8 cellular contexts compared by ENCODE assay signal in the genomic region with DNA sequence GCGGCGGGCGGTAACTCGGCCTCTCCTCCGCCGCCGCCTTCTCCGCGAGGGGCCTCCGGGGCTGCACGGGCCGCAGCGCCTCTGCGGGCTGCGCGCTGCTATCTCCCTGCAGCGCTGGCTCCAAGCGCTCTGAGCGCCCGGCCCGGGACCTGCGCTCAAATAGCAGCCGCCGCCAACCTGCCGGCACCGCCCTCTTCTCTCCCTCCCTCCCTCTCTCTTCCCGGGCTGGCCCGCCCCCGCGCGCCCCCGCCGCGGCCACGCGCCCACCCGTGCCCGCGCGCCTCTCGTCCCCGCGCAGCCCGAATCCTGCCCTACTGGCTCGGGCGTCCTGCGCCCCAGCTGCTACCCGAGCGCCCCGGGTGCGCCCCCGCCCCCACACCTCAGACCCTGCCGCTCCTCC. TPM values are rescaled to one million over a fixed set of nuclear protein-coding genes. Genes with fewer than 3 reads are reported as not detected.
DNase-seq lines count a peak whose midpoint lies in the region; ATAC-seq, FAIRE-seq and TF ChIP-seq lines count a peak whose summit lies in the region.

CACNA2D2 (minus strand) TSS at position 131 of the 400 bp plus-strand sequence. CDS start 211 bp downstream, outside the sequence.

- under 1% methylated on average over 53 of the region's 53 CpGs for WGBS in right cardiac atrium

- no peaks in the 10 kb centered on the region for H3K9me3 ChIP-seq in PC-3 (ENCODE audit: low read length)
- no peaks in the 10 kb centered on the region for H3K9me3 ChIP-seq in right cardiac atrium (ENCODE audit: control insufficient read depth, low read length)

- TF ChIP-seq CTCF in GM23338 (conservative IDR thresholded peaks at IDR 0.05; ENCODE audit: low read depth in 2 of 2) (no peak), PC-3 (conservative IDR thresholded peaks at IDR 0.05; ENCODE audit: low read depth, low read length) (no peak)

- H3K9me3 Mint-ChIP-seq in GM23338 = no peaks in the 10 kb centered on the region; the same call in 2 of the 3 replicates

- peak; percentile 77 for DNase-seq in GM23338 (ENCODE audit: low spot score)
- peak; percentile 54 for DNase-seq in PC-3
- peak; percentile 54 for DNase-seq in activated naive CD4-positive, alpha-beta T cell treated with Interleukin-2 at 50 U/mL for 16 hours
- DNase-seq in right cardiac atrium = peak; percentile 74 to 91 (median 90)
- peak; percentile 94 for DNase-seq in urothelium cell line (ENCODE audit: low spot score)

- POLR2A ChIA-PET in PC-3 (lab: Charles Lee; ENCODE audit: unreplicated experiment) = no interaction called here

- H3K79me2 ChIP-seq in GM23338 (replicated peaks; ENCODE audit: insufficient read depth) (no peaks in the 10 kb centered on the region), PC-3 (ENCODE audit: low read length) (no peaks in the 10 kb centered on the region)

- H3K27me3 ChIP-seq in GM23338 (ENCODE audit: insufficient read depth) (peaks cover 52% of the 10 kb centered on the region), PC-3 (ENCODE audit: low read length) (peaks cover 27% of the 10 kb centered on the region), right cardiac atrium (ENCODE audit: control insufficient read depth, insufficient read depth) (no peaks in the 10 kb centered on the region), rectal smooth muscle tissue (ENCODE audit: control insufficient read depth, insufficient read depth, low read length) (peaks cover 7% of the 10 kb centered on the region)

- H3K4me3 Mint-ChIP-seq in GM23338 = peak within 1 kb of the TSS; percentile 75

- H3K9me2 ChIP-seq in GM23338 (ENCODE audit: insufficient read depth) (no peaks in the 10 kb centered on the region), PC-3 (replicated peaks; ENCODE audit: low read length) (no peaks in the 10 kb centered on the region)

- peaks cover 21% of the 10 kb centered on the region for H3K27me3 Mint-ChIP-seq in GM23338 (ENCODE audit: insufficient read depth, low read depth, poor library complexity)

- BruUV-seq in PC-3 (replicated peaks; lab: Mats Ljungman, UMichigan) = no TSS peak

- no peak within 1 kb of the TSS for H3K9ac ChIP-seq in PC-3 (ENCODE audit: low read length)
- no peak within 1 kb of the TSS for H3K9ac ChIP-seq in rectal smooth muscle tissue (ENCODE audit: low read length)

- H3K4me2 ChIP-seq in GM23338 = peak within 1 kb of the TSS; percentile 94
- H3K4me2 ChIP-seq in PC-3 (ENCODE audit: low read length) = peak within 1 kb of the TSS; percentile 88

- CTCF ChIA-PET in PC-3 (lab: Charles Lee) = no interaction called here

- ATAC-seq in GM23338 = peak; percentile 74
- peak; percentile 88 for ATAC-seq in PC-3
- ATAC-seq in right cardiac atrium = peak; percentile 88
- no peak for ATAC-seq in GM19467 (IDR thresholded peaks at IDR 0.05; ENCODE audit: unreplicated experiment)
- no peak for ATAC-seq in GM18517 (IDR thresholded peaks at IDR 0.05; ENCODE audit: unreplicated experiment)

- peaks cover 22% of the 10 kb centered on the region for H3K4me1 Mint-ChIP-seq in GM23338

- intact Hi-C loops in PC-3 (cut with micrococcal nuclease) (no loop called here), right cardiac atrium (cut with DNase I) (loop anchor here in 1 of 4 donors (10.0 kb wide), 1 partner anchor 69 kb away; no protein-coding TSS in a partner anchor)

- H2AFZ ChIP-seq in GM23338 (peak within 1 kb of the TSS; percentile 91), PC-3 (ENCODE audit: low read length) (peak within 1 kb of the TSS; percentile 76; the same call in 1 of the 2 replicates)

- H3K27ac Mint-ChIP-seq in GM23338 = no peak within 1 kb of the TSS

- peaks cover 3% of the 10 kb centered on the region; the same call in 1 of the 3 replicates for H3K36me3 Mint-ChIP-seq in GM23338 (ENCODE audit: low read depth)

- FAIRE-seq in urothelium cell line (lab: Jason Lieb, UNC) = peak; percentile 77

- H4K20me1 ChIP-seq in GM23338 (replicated peaks; ENCODE audit: insufficient read depth) (no peaks in the 10 kb centered on the region; the same call in 1 of the 2 replicates), PC-3 (ENCODE audit: low read length) (no peaks in the 10 kb centered on the region)

- H3K27ac ChIP-seq in GM23338 (ENCODE audit: low read depth) = no peak within 1 kb of the TSS
- no peak within 1 kb of the TSS for H3K27ac ChIP-seq in PC-3 (ENCODE audit: low read length)
- peak within 1 kb of the TSS; percentile 37 for H3K27ac ChIP-seq in right cardiac atrium (ENCODE audit: low read length)
- peak within 1 kb of the TSS; percentile 38 for H3K27ac ChIP-seq in rectal smooth muscle tissue (ENCODE audit: low read depth, low read length)

- H3F3A ChIP-seq in GM23338 (replicated peaks; ENCODE audit: low read depth) (0 out of 2 replicates have a peak, but pooled peaks cover 5% of the 10 kb centered on the region), PC-3 (ENCODE audit: low read length, unreplicated experiment) (no peaks in the 10 kb centered on the region)

- H3K36me3 ChIP-seq in GM23338 (ENCODE audit: insufficient read depth) (no peaks in the 10 kb centered on the region), PC-3 (ENCODE audit: low read depth, low read length) (no peaks in the 10 kb centered on the region), rectal smooth muscle tissue (ENCODE audit: control insufficient read depth, insufficient read depth, low read length) (no peaks in the 10 kb centered on the region)

- peaks cover 4% of the 10 kb centered on the region; the same call in 1 of the 2 replicates for H3K4me1 ChIP-seq in GM23338 (ENCODE audit: insufficient read depth)
- H3K4me1 ChIP-seq in PC-3 (ENCODE audit: insufficient read depth, low read length) = 0 out of 2 replicates have a peak, but pooled peaks cover 5% of the 10 kb centered on the region
- no peaks in the 10 kb centered on the region for H3K4me1 ChIP-seq in right cardiac atrium (ENCODE audit: control insufficient read depth, insufficient read depth, low read length)
- H3K4me1 ChIP-seq in rectal smooth muscle tissue (ENCODE audit: control insufficient read depth, insufficient read depth, low read length) = peaks cover 2% of the 10 kb centered on the region

- H3K4me3 ChIP-seq in GM23338 (peak within 1 kb of the TSS; percentile 78), PC-3 (ENCODE audit: low read length) (peak within 1 kb of the TSS; percentile 68), right cardiac atrium (ENCODE audit: low read length) (peak within 1 kb of the TSS; percentile 65), rectal smooth muscle tissue (ENCODE audit: low read length) (peak within 1 kb of the TSS; percentile 66)

TF ChIP-seq in GM23338, 12 proteins besides CTCF, POLR2A, EP300 and RAD21:
- TF ChIP-seq EZH2phosphoT487 (IDR thresholded peaks at IDR 0.05; ENCODE audit: unreplicated experiment) (no peak), ZNF331 (CRISPR knock-in tag; IDR thresholded peaks at IDR 0.05; ENCODE audit: low read depth) (no peak), POLR2AphosphoS5 (IDR thresholded peaks at IDR 0.05; ENCODE audit: low read depth) (peak; percentile 83), CREB1 (CRISPR knock-in tag; IDR thresholded peaks at IDR 0.05; ENCODE audit: low read depth) (no peak)
TF ChIP-seq in GM23338: peak in this region for 1.

RNA-seq across cellular contexts. Expression of gene CACNA2D2, which starts in this region (rescaled TPM):
- total RNA-seq in GM23338 (2014; rRNA removed; shearing (Covaris generic)) = 10.3 and 11.4 TPM in 2 replicates
- polyA plus RNA-seq in GM23338 (2016; fragmentation: Nextera tagmentation; extraction: Ambion mirVana) = 4.7 and 5.4 TPM in 2 replicates
- total RNA-seq in PC-3 (2014; rRNA removed) = 0.17 and 0.44 TPM in 2 replicates
- total RNA-seq in right cardiac atrium = 10 to 100 TPM in 3 of 4 donors, 1 to 10 TPM in 1; 8.7 to 56.1 (median 40.9) TPM
- polyA plus RNA-seq in right cardiac atrium = 25.7 TPM

Comparison
In these comparisons a context has a peak if more than half of its experiments do, and no peak if none do; other contexts are left out.
1. Peak in DNase-seq, ATAC-seq, H3K4me3 ChIP-seq and H3K4me2 ChIP-seq in PC-3; RNA of the gene not detected or under 1 TPM.
2. ATAC-seq: peak in GM23338 (single experiment) and right cardiac atrium (2 of 2); none in GM19467 (single experiment) and GM18517 (single experiment).
3. H3K27ac ChIP-seq: peak in right cardiac atrium (single experiment) and rectal smooth muscle tissue (single experiment); none in GM23338 (single experiment) and PC-3 (single experiment).
4. Peak in every context shown above with its lines, with median percentiles within 50 percentile points of each other: DNase-seq and H3K4me3 ChIP-seq.